ENCODE assay signal across 8 cellular contexts in genomic region chr3:100089802-100090668, GRCh38. TPM values are rescaled to one million over a fixed set of nuclear protein-coding genes. Genes with fewer than 3 reads are reported as not detected.
A peak's percentile ranks its signal among the peaks of the same experiment; 100 is the strongest.
DNase-seq lines count a peak whose midpoint lies in the region; ATAC-seq and TF ChIP-seq lines count a peak whose summit lies in the region.

No MANE protein-coding gene starts in this region.

- H3K4me3 Mint-ChIP-seq in nephron, result no peak overlapping the region

- H3K9ac ChIP-seq in OCI-LY1 (ENCODE audit: low read length) (no peak overlapping the region), colonic mucosa (ENCODE audit: low read depth in 2 of 2, low read length in 2 of 2) (no peak overlapping the region)

- peak overlapping the region; percentile 25 to 54 (median 38) for H3K27ac Mint-ChIP-seq in nephron

- no peaks in the 10 kb centered on the region for H3K36me3 Mint-ChIP-seq in nephron (ENCODE audit: low read depth)

- no peaks in the 10 kb centered on the region for H3K9me3 Mint-ChIP-seq in nephron

- peaks cover 29% of the 10 kb centered on the region for H3K4me1 Mint-ChIP-seq in nephron

- H3F3A ChIP-seq in OCI-LY1 (ENCODE audit: insufficient read depth, low read length), result no peaks in the 10 kb centered on the region

- no peaks in the 10 kb centered on the region for H4K20me1 ChIP-seq in OCI-LY1 (ENCODE audit: insufficient read depth, low read length)

- H3K9me2 ChIP-seq in OCI-LY1 (ENCODE audit: low read depth, low read length), result no peaks in the 10 kb centered on the region

- H2AFZ ChIP-seq in OCI-LY1 (ENCODE audit: low read length), result no peak overlapping the region

- H3K9me3 ChIP-seq in OCI-LY1 (ENCODE audit: low read length) (no peaks in the 10 kb centered on the region), colonic mucosa (no peaks in the 10 kb centered on the region)

- H3K27ac ChIP-seq in OCI-LY1 (ENCODE audit: low read depth, low read length, poor library complexity, severe bottlenecking), result no peak overlapping the region
- H3K27ac ChIP-seq in colonic mucosa, result no peak overlapping the region

- H3K27me3 Mint-ChIP-seq in nephron (ENCODE audit: low read depth), result no peaks in the 10 kb centered on the region

- H3K4me3 ChIP-seq in OCI-LY1 (ENCODE audit: low read depth, low read length, poor library complexity, severe bottlenecking) (no peak overlapping the region), colonic mucosa (no peak overlapping the region)

- H3K79me2 ChIP-seq in OCI-LY1 (ENCODE audit: insufficient read depth, low read length), result no peaks in the 10 kb centered on the region

- intact Hi-C loops in colonic mucosa (cut with DNase I), result no loop called here

- peak; percentile 50 for ATAC-seq in GM18517 (IDR thresholded peaks at IDR 0.05; ENCODE audit: unreplicated experiment)
- ATAC-seq in HG02981 (IDR thresholded peaks at IDR 0.05; ENCODE audit: unreplicated experiment), result peak; percentile 68

- peak; percentile 44 for TF ChIP-seq CTCF in OCI-LY1 (IDR thresholded peaks at IDR 0.05; ENCODE audit: low read length)
- peak; percentile 16 for TF ChIP-seq CTCF in colonic mucosa (IDR thresholded peaks at IDR 0.05)
- TF ChIP-seq CTCF in nephron (IDR thresholded peaks at IDR 0.05; ENCODE audit: unreplicated experiment in 3 of 3), result peak; percentile 14 to 21 (median 16)

- no peaks in the 10 kb centered on the region for H3K27me3 ChIP-seq in OCI-LY1 (ENCODE audit: insufficient read depth, low read length)
- no peaks in the 10 kb centered on the region for H3K27me3 ChIP-seq in colonic mucosa

- H3K4me2 ChIP-seq in OCI-LY1 (ENCODE audit: low read length), result no peak overlapping the region

- DNase-seq in A172 (ENCODE audit: low spot score), result peak; percentile 43
- no peak for DNase-seq in colonic mucosa
- no peak for DNase-seq in globus pallidus (ENCODE audit: low spot score)
- no peak for DNase-seq in retina

- H3K4me1 ChIP-seq in OCI-LY1 (ENCODE audit: insufficient read depth, low read length, severe bottlenecking), result peaks cover 9% of the 10 kb centered on the region
- H3K4me1 ChIP-seq in colonic mucosa, result no peaks in the 10 kb centered on the region

- H3K36me3 ChIP-seq in OCI-LY1 (ENCODE audit: insufficient read depth, low read length) (no peaks in the 10 kb centered on the region), colonic mucosa (no peaks in the 10 kb centered on the region)

RNA-seq across cellular contexts. Expression of gene FILIP1L, which starts 24.3 kb away (rescaled TPM):
- 29.0 and 48.1 TPM in 2 replicates for total RNA-seq in A172 (2014; rRNA removed; shearing (Covaris generic))
- 10 to 100 TPM in 1 of 2 donors, 1 to 10 TPM in 1; 3.7 to 29.0 TPM for total RNA-seq in colonic mucosa
